ENCODE assay signal across 1 cellular context in genomic region chr17:19237389-19238166, GRCh38.
A peak's percentile ranks its signal among the peaks of the same experiment; 100 is the strongest.
TF ChIP-seq lines count a peak whose summit lies in the region.

No MANE protein-coding gene starts in this region.

TF ChIP-seq in WTC11, 78 proteins besides CTCF, POLR2A, EP300 and RAD21 (continued from another document and continues in another):
- TF ChIP-seq E2F5 (CRISPR knock-in tag; IDR thresholded peaks at IDR 0.05) (0 out of 2 replicates have a peak, but pooled peaks have one; percentile 23), SOX15 (CRISPR knock-in tag; IDR thresholded peaks at IDR 0.05) (no peak), ZNF232 (CRISPR knock-in tag; IDR thresholded peaks at IDR 0.05) (no peak), NR2C2 (CRISPR knock-in tag; IDR thresholded peaks at IDR 0.05) (no peak), SMAD3 (CRISPR knock-in tag; IDR thresholded peaks at IDR 0.05; ENCODE audit: borderline replicate concordance) (no peak), JUN (CRISPR knock-in tag; IDR thresholded peaks at IDR 0.05) (no peak), JAZF1 (CRISPR knock-in tag; IDR thresholded peaks at IDR 0.05) (no peak), FOXJ3 (CRISPR knock-in tag; IDR thresholded peaks at IDR 0.05; ENCODE audit: borderline replicate concordance) (no peak), ZNF263 (CRISPR knock-in tag; IDR thresholded peaks at IDR 0.05; ENCODE audit: low read depth) (no peak), FOXP4 (CRISPR knock-in tag; IDR thresholded peaks at IDR 0.05) (no peak), ZSCAN18 (CRISPR knock-in tag; IDR thresholded peaks at IDR 0.05) (no peak), ZNF423 (CRISPR knock-in tag; IDR thresholded peaks at IDR 0.05) (peak; percentile 47; the same call in 1 of the 2 replicates), ZNF396 (CRISPR knock-in tag; IDR thresholded peaks at IDR 0.05; ENCODE audit: borderline replicate concordance) (no peak), TP53 (CRISPR knock-in tag; IDR thresholded peaks at IDR 0.05) (no peak), SMAD4 (CRISPR knock-in tag; IDR thresholded peaks at IDR 0.05) (no peak), HMGA2 (CRISPR knock-in tag; IDR thresholded peaks at IDR 0.05) (no peak), TCF7 (CRISPR knock-in tag; IDR thresholded peaks at IDR 0.05; ENCODE audit: low read depth) (no peak), GABPB1 (CRISPR knock-in tag; IDR thresholded peaks at IDR 0.05) (no peak), EMX1 (CRISPR knock-in tag; IDR thresholded peaks at IDR 0.05) (no peak), ESRRA (CRISPR knock-in tag; IDR thresholded peaks at IDR 0.05; ENCODE audit: borderline replicate concordance) (no peak), CBFB (CRISPR knock-in tag; IDR thresholded peaks at IDR 0.05; ENCODE audit: low read depth) (no peak), GRHL2 (CRISPR knock-in tag; IDR thresholded peaks at IDR 0.05; ENCODE audit: insufficient replicate concordance, severe bottlenecking) (no peak), USF1 (CRISPR knock-in tag; IDR thresholded peaks at IDR 0.05) (no peak), ETV6 (CRISPR knock-in tag; IDR thresholded peaks at IDR 0.05) (0 out of 2 replicates have a peak, but pooled peaks have one; percentile 28), ELF4 (CRISPR knock-in tag; IDR thresholded peaks at IDR 0.05; ENCODE audit: low read depth) (no peak), PRRX2 (CRISPR knock-in tag; IDR thresholded peaks at IDR 0.05) (no peak), TEAD1 (CRISPR knock-in tag; IDR thresholded peaks at IDR 0.05) (no peak), CREB1 (CRISPR knock-in tag; IDR thresholded peaks at IDR 0.05) (no peak), ZNF219 (CRISPR knock-in tag; IDR thresholded peaks at IDR 0.05; ENCODE audit: borderline replicate concordance) (no peak), ZBTB21 (CRISPR knock-in tag; IDR thresholded peaks at IDR 0.05; ENCODE audit: borderline replicate concordance) (no peak), NR1H2 (CRISPR knock-in tag; IDR thresholded peaks at IDR 0.05) (no peak), SP1 (CRISPR knock-in tag; conservative IDR thresholded peaks at IDR 0.05) (peak; percentile 42; the same call in 1 of the 2 replicates), ATF2 (CRISPR knock-in tag; IDR thresholded peaks at IDR 0.05; ENCODE audit: borderline replicate concordance, low read depth) (no peak), NFE2L1 (CRISPR knock-in tag; IDR thresholded peaks at IDR 0.05) (0 out of 2 replicates have a peak, but pooled peaks have one; percentile 37), ATF1 (CRISPR knock-in tag; IDR thresholded peaks at IDR 0.05) (no peak), IRF2 (CRISPR knock-in tag; IDR thresholded peaks at IDR 0.05; ENCODE audit: borderline replicate concordance, low read depth) (no peak), ZBTB43 (CRISPR knock-in tag; IDR thresholded peaks at IDR 0.05) (no peak), NFATC4 (CRISPR knock-in tag; IDR thresholded peaks at IDR 0.05) (no peak)
- TF ChIP-seq, protein P1, sequence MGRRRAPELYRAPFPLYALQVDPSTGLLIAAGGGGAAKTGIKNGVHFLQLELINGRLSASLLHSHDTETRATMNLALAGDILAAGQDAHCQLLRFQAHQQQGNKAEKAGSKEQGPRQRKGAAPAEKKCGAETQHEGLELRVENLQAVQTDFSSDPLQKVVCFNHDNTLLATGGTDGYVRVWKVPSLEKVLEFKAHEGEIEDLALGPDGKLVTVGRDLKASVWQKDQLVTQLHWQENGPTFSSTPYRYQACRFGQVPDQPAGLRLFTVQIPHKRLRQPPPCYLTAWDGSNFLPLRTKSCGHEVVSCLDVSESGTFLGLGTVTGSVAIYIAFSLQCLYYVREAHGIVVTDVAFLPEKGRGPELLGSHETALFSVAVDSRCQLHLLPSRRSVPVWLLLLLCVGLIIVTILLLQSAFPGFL (CRISPR knock-in tag; IDR thresholded peaks at IDR 0.05; ENCODE audit: borderline replicate concordance), result no peak
- TF ChIP-seq, protein P2, sequence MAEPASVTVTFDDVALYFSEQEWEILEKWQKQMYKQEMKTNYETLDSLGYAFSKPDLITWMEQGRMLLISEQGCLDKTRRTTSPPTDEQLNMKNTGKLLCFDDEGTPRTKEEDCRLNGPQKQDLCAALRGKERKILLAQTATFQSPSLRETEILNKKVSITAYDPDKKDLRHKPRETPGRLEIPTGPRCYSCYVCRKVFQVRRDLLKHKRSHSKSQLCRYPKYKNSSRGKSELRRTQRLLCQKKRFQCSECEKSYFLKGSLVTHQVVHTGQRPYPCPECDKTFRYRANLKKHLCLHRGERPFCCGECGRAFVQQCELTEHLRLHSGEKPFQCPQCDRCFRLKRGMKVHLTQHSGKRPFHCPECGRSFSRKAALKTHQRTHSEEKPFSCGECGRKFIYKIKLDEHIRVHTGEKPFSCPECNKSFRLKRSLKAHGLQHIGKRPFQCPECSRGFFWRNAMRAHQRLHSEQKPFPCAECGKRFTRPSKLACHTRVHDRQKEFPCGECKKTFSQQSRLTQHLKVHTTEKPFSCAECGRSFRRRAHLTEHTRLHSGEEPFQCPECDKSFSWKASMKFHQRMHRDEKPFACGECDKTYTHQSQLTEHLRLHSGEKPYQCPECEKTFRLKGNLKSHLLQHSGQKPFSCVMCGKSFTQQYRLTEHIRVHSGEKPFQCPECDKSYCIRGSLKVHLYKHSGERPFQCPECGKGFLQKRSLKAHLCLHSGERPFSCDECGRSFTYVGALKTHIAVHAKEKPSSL (CRISPR knock-in tag; conservative IDR thresholded peaks at IDR 0.05), result no peak
- TF ChIP-seq, protein P3, sequence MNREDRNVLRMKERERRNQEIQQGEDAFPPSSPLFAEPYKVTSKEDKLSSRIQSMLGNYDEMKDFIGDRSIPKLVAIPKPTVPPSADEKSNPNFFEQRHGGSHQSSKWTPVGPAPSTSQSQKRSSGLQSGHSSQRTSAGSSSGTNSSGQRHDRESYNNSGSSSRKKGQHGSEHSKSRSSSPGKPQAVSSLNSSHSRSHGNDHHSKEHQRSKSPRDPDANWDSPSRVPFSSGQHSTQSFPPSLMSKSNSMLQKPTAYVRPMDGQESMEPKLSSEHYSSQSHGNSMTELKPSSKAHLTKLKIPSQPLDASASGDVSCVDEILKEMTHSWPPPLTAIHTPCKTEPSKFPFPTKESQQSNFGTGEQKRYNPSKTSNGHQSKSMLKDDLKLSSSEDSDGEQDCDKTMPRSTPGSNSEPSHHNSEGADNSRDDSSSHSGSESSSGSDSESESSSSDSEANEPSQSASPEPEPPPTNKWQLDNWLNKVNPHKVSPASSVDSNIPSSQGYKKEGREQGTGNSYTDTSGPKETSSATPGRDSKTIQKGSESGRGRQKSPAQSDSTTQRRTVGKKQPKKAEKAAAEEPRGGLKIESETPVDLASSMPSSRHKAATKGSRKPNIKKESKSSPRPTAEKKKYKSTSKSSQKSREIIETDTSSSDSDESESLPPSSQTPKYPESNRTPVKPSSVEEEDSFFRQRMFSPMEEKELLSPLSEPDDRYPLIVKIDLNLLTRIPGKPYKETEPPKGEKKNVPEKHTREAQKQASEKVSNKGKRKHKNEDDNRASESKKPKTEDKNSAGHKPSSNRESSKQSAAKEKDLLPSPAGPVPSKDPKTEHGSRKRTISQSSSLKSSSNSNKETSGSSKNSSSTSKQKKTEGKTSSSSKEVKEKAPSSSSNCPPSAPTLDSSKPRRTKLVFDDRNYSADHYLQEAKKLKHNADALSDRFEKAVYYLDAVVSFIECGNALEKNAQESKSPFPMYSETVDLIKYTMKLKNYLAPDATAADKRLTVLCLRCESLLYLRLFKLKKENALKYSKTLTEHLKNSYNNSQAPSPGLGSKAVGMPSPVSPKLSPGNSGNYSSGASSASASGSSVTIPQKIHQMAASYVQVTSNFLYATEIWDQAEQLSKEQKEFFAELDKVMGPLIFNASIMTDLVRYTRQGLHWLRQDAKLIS (CRISPR knock-in tag; IDR thresholded peaks at IDR 0.05; ENCODE audit: borderline replicate concordance), result no peak
- TF ChIP-seq, protein P4, sequence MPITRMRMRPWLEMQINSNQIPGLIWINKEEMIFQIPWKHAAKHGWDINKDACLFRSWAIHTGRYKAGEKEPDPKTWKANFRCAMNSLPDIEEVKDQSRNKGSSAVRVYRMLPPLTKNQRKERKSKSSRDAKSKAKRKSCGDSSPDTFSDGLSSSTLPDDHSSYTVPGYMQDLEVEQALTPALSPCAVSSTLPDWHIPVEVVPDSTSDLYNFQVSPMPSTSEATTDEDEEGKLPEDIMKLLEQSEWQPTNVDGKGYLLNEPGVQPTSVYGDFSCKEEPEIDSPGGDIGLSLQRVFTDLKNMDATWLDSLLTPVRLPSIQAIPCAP (CRISPR knock-in tag; IDR thresholded peaks at IDR 0.05), result peak; percentile 74; the same call in 1 of the 2 replicates
- TF ChIP-seq, protein P5, sequence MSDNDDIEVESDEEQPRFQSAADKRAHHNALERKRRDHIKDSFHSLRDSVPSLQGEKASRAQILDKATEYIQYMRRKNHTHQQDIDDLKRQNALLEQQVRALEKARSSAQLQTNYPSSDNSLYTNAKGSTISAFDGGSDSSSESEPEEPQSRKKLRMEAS (CRISPR knock-in tag; IDR thresholded peaks at IDR 0.05), result 0 out of 2 replicates have a peak, but pooled peaks have one; percentile 37
- TF ChIP-seq, protein P6, sequence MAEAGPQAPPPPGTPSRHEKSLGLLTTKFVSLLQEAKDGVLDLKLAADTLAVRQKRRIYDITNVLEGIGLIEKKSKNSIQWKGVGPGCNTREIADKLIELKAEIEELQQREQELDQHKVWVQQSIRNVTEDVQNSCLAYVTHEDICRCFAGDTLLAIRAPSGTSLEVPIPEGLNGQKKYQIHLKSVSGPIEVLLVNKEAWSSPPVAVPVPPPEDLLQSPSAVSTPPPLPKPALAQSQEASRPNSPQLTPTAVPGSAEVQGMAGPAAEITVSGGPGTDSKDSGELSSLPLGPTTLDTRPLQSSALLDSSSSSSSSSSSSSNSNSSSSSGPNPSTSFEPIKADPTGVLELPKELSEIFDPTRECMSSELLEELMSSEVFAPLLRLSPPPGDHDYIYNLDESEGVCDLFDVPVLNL (CRISPR knock-in tag; IDR thresholded peaks at IDR 0.05; ENCODE audit: borderline replicate concordance, low read depth), result no peak
